ENCODE assay signal across 15 cellular contexts in genomic region chr20:10490706-10491105, GRCh38. TPM values are rescaled to one million over a fixed set of nuclear protein-coding genes. Genes with fewer than 3 reads are reported as not detected.
DNase-seq lines count a peak whose midpoint lies in the region; ATAC-seq and TF ChIP-seq lines count a peak whose summit lies in the region.
"Had no signal": no experiment of that assay in that cellular context is flagged by ENCODE, and none has a peak within 500 bp of the region (broad histone marks: within the 10 kb centered on the region; RNA-seq: fewer than 3 reads in every experiment).

No MANE protein-coding gene starts in this region.

- peaks cover 36% of the 10 kb centered on the region for H3K4me1 Mint-ChIP-seq in stimulated activated effector memory CD8-positive, alpha-beta T cell treated with anti-CD3 and anti-CD28 coated beads, Interleukin-12 subunit alpha, Interleukin-12 subunit beta, amount 100 ng/mL, for 72 hours

- no peak for TF ChIP-seq CTCF in ascending aorta (IDR thresholded peaks at IDR 0.05)

- no peak for ATAC-seq in stimulated activated effector memory CD8-positive, alpha-beta T cell treated with anti-CD3 and anti-CD28 coated beads, Interleukin-12 subunit alpha, Interleukin-12 subunit beta, amount 100 ng/mL, for 72 hours
- no peak for ATAC-seq in GM21515 (IDR thresholded peaks at IDR 0.05; ENCODE audit: unreplicated experiment)
- ATAC-seq: left ventricle myocardium superior had no signal

- DNase-seq in NCI-H2171 treated with DMSO at 0.1 percent for 48 hours (lab: John Stamatoyannopoulos, UW), result peak; percentile 23
- no peak for DNase-seq in NCI-H2171 (lab: John Stamatoyannopoulos, UW)
- peak; percentile 27 for DNase-seq in iPS-NIHi11 (ENCODE audit: low spot score)
- no peak for DNase-seq in stimulated activated effector memory CD8-positive, alpha-beta T cell treated with anti-CD3 and anti-CD28 coated beads, Interleukin-12 subunit alpha, Interleukin-12 subunit beta, amount 100 ng/mL, for 72 hours (ENCODE audit: low spot score in 2 of 2)
- DNase-seq in HCEC 1CT, result no peak
- no peak for DNase-seq in ascending aorta (ENCODE audit: low spot score in 2 of 2)
- DNase-seq: left ventricle myocardium superior, NCI-H146, occipital lobe, SK-N-SH had no signal

- no peak overlapping the region for H3K4me3 Mint-ChIP-seq in stimulated activated effector memory CD8-positive, alpha-beta T cell treated with anti-CD3 and anti-CD28 coated beads, Interleukin-12 subunit alpha, Interleukin-12 subunit beta, amount 100 ng/mL, for 72 hours
- H3K4me3 Mint-ChIP-seq: activated naive CD8-positive, alpha-beta T cell had no signal

- peak overlapping the region; percentile 13 for H3K27ac Mint-ChIP-seq in stimulated activated effector memory CD8-positive, alpha-beta T cell treated with anti-CD3 and anti-CD28 coated beads, Interleukin-12 subunit alpha, Interleukin-12 subunit beta, amount 100 ng/mL, for 72 hours
- H3K27ac Mint-ChIP-seq: IgD-negative memory B cell had no signal

- no peaks in the 10 kb centered on the region for H3K4me1 ChIP-seq in ascending aorta

- H3K4me3 ChIP-seq in ascending aorta, result no peak overlapping the region
- H3K4me3 ChIP-seq: coronary artery had no signal

- H3K36me3 Mint-ChIP-seq in stimulated activated effector memory CD8-positive, alpha-beta T cell treated with anti-CD3 and anti-CD28 coated beads, Interleukin-12 subunit alpha, Interleukin-12 subunit beta, amount 100 ng/mL, for 72 hours, result no peaks in the 10 kb centered on the region

- no peaks in the 10 kb centered on the region for H3K9me3 Mint-ChIP-seq in stimulated activated effector memory CD8-positive, alpha-beta T cell treated with anti-CD3 and anti-CD28 coated beads, Interleukin-12 subunit alpha, Interleukin-12 subunit beta, amount 100 ng/mL, for 72 hours
- H3K9me3 Mint-ChIP-seq: IgD-negative memory B cell had no signal

- H3K36me3 ChIP-seq in ascending aorta, result no peaks in the 10 kb centered on the region

- H3K27me3 ChIP-seq in ascending aorta, result no peaks in the 10 kb centered on the region

- no peaks in the 10 kb centered on the region for H3K9me3 ChIP-seq in ascending aorta
- H3K9me3 ChIP-seq: SK-N-SH had no signal

- intact Hi-C loops in ascending aorta (cut with DNase I), result no loop called here

- H3K27ac ChIP-seq in angular gyrus (ENCODE audit: low read depth, low read length) (peak overlapping the region; percentile 7), ascending aorta (no peak overlapping the region)
- H3K27ac ChIP-seq: coronary artery had no signal

RNA-seq across cellular contexts. Expression of gene SLX4IP, which starts 55.6 kb away (rescaled TPM):
- 4.5 TPM for total RNA-seq in ascending aorta

RNA-seq across cellular contexts. Expression of gene MKKS, which starts 56.7 kb away (rescaled TPM):
- total RNA-seq in ascending aorta, result 7.3 TPM

Comparison
In these comparisons a context has a peak if more than half of its experiments do, and no peak if none do; other contexts are left out.
1. DNase-seq: peak in NCI-H2171 treated with DMSO at 0.1 percent for 48 hours (single experiment) and iPS-NIHi11 (single experiment); none in NCI-H2171 (single experiment), stimulated activated effector memory CD8-positive, alpha-beta T cell treated with anti-CD3 and anti-CD28 coated beads, Interleukin-12 subunit alpha, Interleukin-12 subunit beta, amount 100 ng/mL, for 72 hours (0 of 2), HCEC 1CT (single experiment) and ascending aorta (0 of 2).